In the genomic region with DNA sequence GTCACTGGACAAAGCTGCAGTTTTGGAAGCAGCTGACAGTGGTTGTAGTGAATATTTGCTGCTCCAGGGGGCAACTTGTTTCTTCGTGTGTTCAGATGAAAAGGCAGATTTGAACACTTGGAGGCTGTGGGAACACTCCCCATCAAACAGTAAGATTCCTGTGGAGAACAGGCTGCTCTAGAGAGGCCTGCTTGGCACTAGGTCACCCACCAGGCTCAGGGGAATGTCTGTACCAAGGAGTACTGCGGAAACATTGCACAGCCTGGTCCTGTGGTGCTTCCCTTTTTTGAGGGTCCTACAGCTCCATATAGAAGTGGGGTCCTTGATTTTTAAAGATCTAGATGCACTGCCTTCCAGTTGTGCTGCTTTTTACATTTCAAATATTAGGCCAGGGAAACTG, we compare ENCODE assay signal across 1 cellular context.
TF ChIP-seq lines count a peak whose summit lies in the region.

No MANE protein-coding gene starts in this region.

TF ChIP-seq in GM23338, 12 proteins besides CTCF, POLR2A, EP300 and RAD21 (continued from another document):
- no peak for TF ChIP-seq ZNF462 (CRISPR knock-in tag; IDR thresholded peaks at IDR 0.05)
